ENCODE assay signal across 7 cellular contexts in genomic region chr20:38473353-38473795, GRCh38. TPM values are rescaled to one million over a fixed set of nuclear protein-coding genes. Genes with fewer than 3 reads are reported as not detected.
A peak's percentile ranks its signal among the peaks of the same experiment; 100 is the strongest.
DNase-seq lines count a peak whose midpoint lies in the region; ATAC-seq, FAIRE-seq and TF ChIP-seq lines count a peak whose summit lies in the region.

No MANE protein-coding gene starts in this region.

- no peak for TF ChIP-seq POLR2A in GM12891 (IDR thresholded peaks at IDR 0.05; ENCODE audit: low read depth, low read length)
- no peak for TF ChIP-seq POLR2A in vagina (IDR thresholded peaks at IDR 0.05)

- WGBS in lung, 2 donors = 13 to 18% methylated on average over 11 of the region's 11 CpGs

- H3K27ac ChIP-seq in lung (ENCODE audit: low read depth in 1 of 2, low read length in 1 of 2) = peak overlapping the region; percentile 94 to 97
- peak overlapping the region; percentile 86 for H3K27ac ChIP-seq in vagina

- H3K27me3 Mint-ChIP-seq in MCF 10A (ENCODE audit: insufficient read depth, unreplicated experiment) = no peaks in the 10 kb centered on the region

- H3K27ac Mint-ChIP-seq in MCF 10A (ENCODE audit: low read depth, unreplicated experiment) = peak overlapping the region; percentile 81

- H3K27me3 ChIP-seq in lung (ENCODE audit: control insufficient read depth, insufficient read depth) = no peaks in the 10 kb centered on the region
- H3K27me3 ChIP-seq in vagina = no peaks in the 10 kb centered on the region

- TSS peak; percentile 26 for BruUV-seq in MCF 10A (replicated peaks; lab: Mats Ljungman, UMichigan)

- peaks cover 23% of the 10 kb centered on the region for H3K4me1 Mint-ChIP-seq in MCF 10A (ENCODE audit: insufficient read depth, unreplicated experiment)

- H3K4me3 ChIP-seq in lung (peak overlapping the region; percentile 84), vagina (peak overlapping the region; percentile 74 to 87)

- H3K4me1 ChIP-seq in lung (ENCODE audit: control insufficient read depth in 2 of 2, insufficient read depth in 2 of 2, low read length in 2 of 2) (peaks cover 4 to 15% of the 10 kb centered on the region in 2 donors), vagina (peaks cover 43% of the 10 kb centered on the region)

- H3K9me3 Mint-ChIP-seq in MCF 10A (ENCODE audit: unreplicated experiment) = no peaks in the 10 kb centered on the region

- TF ChIP-seq CTCF in LNCAP (IDR thresholded peaks at IDR 0.05) (peak; percentile 50), MCF 10A (IDR thresholded peaks at IDR 0.05; ENCODE audit: unreplicated experiment) (no peak), lung (IDR thresholded peaks at IDR 0.05; ENCODE audit: control extremely low read depth, extremely low read depth) (no peak), vagina (IDR thresholded peaks at IDR 0.05) (no peak)

- FAIRE-seq in GM12891 (lab: Jason Lieb, UNC) (peak; percentile 64), urothelium cell line (lab: Jason Lieb, UNC) (no peak)

- H3K36me3 ChIP-seq in lung (ENCODE audit: control insufficient read depth in 2 of 2, insufficient read depth in 2 of 2, low read length in 2 of 2) (no peaks in the 10 kb centered on the region), vagina (no peaks in the 10 kb centered on the region)

- H3K4me3 Mint-ChIP-seq in MCF 10A (ENCODE audit: unreplicated experiment) = peak overlapping the region; percentile 78

- intact Hi-C loops in MCF 10A (cut with micrococcal nuclease) = loop anchor here (2.0 kb wide), 2 partner anchors 27 to 39 kb away; partner anchors contain the start of gene SNHG17
- intact Hi-C loops in vagina (cut with DNase I) = no loop called here

- H3K36me3 Mint-ChIP-seq in MCF 10A (ENCODE audit: insufficient read depth, unreplicated experiment) = no peaks in the 10 kb centered on the region

- CTCF ChIA-PET in MCF 10A (lab: Yijun Ruan, JAX) = interaction anchor here (0.6 to 7.2 kb wide), 28 partner anchors 9 to 460 kb away, joined by 3 to 70 read pairs (median 4); partner anchors contain the start of gene SNHG17

- ATAC-seq in lung (ENCODE audit: insufficient read depth, low FRiP score) = no peak

- H3K9me3 ChIP-seq in lung (ENCODE audit: control insufficient read depth in 2 of 2, insufficient read depth in 1 of 2, low read length in 1 of 2) (no peaks in the 10 kb centered on the region), vagina (no peaks in the 10 kb centered on the region)

- POLR2A ChIA-PET in MCF 10A (lab: Yijun Ruan, JAX) = interaction anchor here (0.6 to 5.2 kb wide), 24 partner anchors 13 to 1550 kb away, joined by 3 to 147 read pairs (median 10); partner anchors contain the start of gene SNHG17

- DNase-seq in GM12891 (ENCODE audit: insufficient read length, low spot score) (no peak), MCF 10A (ENCODE audit: unreplicated experiment) (no peak), lung (ENCODE audit: low spot score) (no peak), vagina (ENCODE audit: extremely low spot score in 2 of 2) (no peak), urothelium cell line (ENCODE audit: low spot score) (no peak), HPDE6-E6E7 (ENCODE audit: extremely low spot score) (no peak)

TF ChIP-seq in GM12891, 5 proteins besides CTCF, POLR2A, EP300 and RAD21:
- TF ChIP-seq TAF1 (IDR thresholded peaks at IDR 0.05; ENCODE audit: low read depth, low read length) (no peak), SPI1 (IDR thresholded peaks at IDR 0.05; ENCODE audit: low read depth, low read length) (no peak), PAX5 (IDR thresholded peaks at IDR 0.05; ENCODE audit: insufficient read depth, low read length, severe bottlenecking) (no peak), POU2F2 (IDR thresholded peaks at IDR 0.05; ENCODE audit: low read depth, low read length) (no peak), POLR2AphosphoS5 (IDR thresholded peaks at IDR 0.05; ENCODE audit: low read depth, low read length) (no peak)
TF ChIP-seq in GM12891: peak in this region for 0.

RNA-seq across cellular contexts. Expression of gene RALGAPB, which starts 0.7 kb away (rescaled TPM):
- 8.6 TPM for polyA plus RNA-seq in GM12891 (2012; ENCODE audit: low read depth, missing spikeins)
- total RNA-seq in MCF 10A (2022) (33.8 and 37.3 TPM in 2 replicates), lung (10 to 100 TPM; 30.5 to 58.5 TPM), vagina (45.2 TPM)
- 10 to 100 TPM in 1 of 2 donors, 1 to 10 TPM in 1; 9.0 to 12.0 TPM for polyA plus RNA-seq in lung

RNA-seq across cellular contexts. Expression of gene SNHG17, which starts 38.2 kb away (rescaled TPM):
- polyA plus RNA-seq in GM12891 (2012; ENCODE audit: low read depth, missing spikeins) = 61.6 TPM
- 83.6 and 133 TPM in 2 replicates for total RNA-seq in MCF 10A (2022)
- 10 to 100 TPM; 11.9 to 34.7 TPM for total RNA-seq in lung
- polyA plus RNA-seq in lung = 10 to 100 TPM; 33.2 to 52.4 TPM
- total RNA-seq in vagina = 37.3 TPM
